In the genomic region with DNA sequence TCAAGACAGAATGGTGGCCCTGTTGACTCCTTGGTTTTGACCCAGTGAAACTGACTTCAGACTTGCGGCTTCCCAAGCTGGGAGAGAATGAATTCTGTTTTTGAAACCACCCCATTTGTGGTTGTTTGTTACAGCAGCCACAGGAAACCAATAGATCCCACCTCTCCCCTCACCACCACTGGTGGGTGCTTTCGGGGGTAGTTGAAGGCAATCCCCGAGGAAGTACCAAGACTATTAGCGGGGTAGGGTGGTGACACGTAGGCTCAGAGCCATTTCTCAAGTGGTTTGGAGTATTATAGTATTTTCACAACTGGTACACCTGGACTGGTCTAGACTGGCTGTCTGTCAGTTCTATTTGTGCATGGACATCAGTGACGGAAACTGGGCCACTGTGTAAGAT, we compare ENCODE assay signal across 12 cellular contexts.
A peak's percentile ranks its signal among the peaks of the same experiment; 100 is the strongest.
DNase-seq lines count a peak whose midpoint lies in the region; ATAC-seq and FAIRE-seq lines count a peak whose summit lies in the region.
"Had no signal": no experiment of that assay in that cellular context is flagged by ENCODE, and none has a peak within 500 bp of the region (broad histone marks: within the 10 kb centered on the region; RNA-seq: fewer than 3 reads in every experiment).

No MANE protein-coding gene starts in this region.

- H3K9me3 Mint-ChIP-seq in activated T-cell treated with anti-CD3 and anti-CD28 coated beads, Interleukin-2, amount 50 U/mL, for 24 hours, result peaks cover 13% of the 10 kb centered on the region
- H3K9me3 Mint-ChIP-seq in activated CD4-positive, alpha-beta memory T cell treated with anti-CD3 and anti-CD28 coated beads for 36 hours, result peaks cover 15% of the 10 kb centered on the region
- peaks cover 3% of the 10 kb centered on the region for H3K9me3 Mint-ChIP-seq in stimulated activated memory B cell treated with anti-CD40 and anti-IgM and Interleukin-4, amounts not matched to agents 10 μg/mL and 1 μg/mL and 100 μg/mL, for 72 hours

- H3K27ac ChIP-seq in trophoblast cell (ENCODE audit: low read depth, low read length), result no peak overlapping the region
- H3K27ac ChIP-seq: A549, stomach had no signal

- H2AK5ac ChIP-seq in trophoblast cell (ENCODE audit: low read length), result no peak overlapping the region

- no peak for FAIRE-seq in RCC 7860 (lab: Jason Lieb, UNC)
- FAIRE-seq: A549, K562 had no signal

- no peak overlapping the region for H2BK12ac ChIP-seq in trophoblast cell (ENCODE audit: low read length)

- no peaks in the 10 kb centered on the region for H3K4me1 ChIP-seq in trophoblast cell (ENCODE audit: control insufficient read depth in 1 of 2, insufficient read depth in 2 of 2, low read length in 2 of 2)
- H3K4me1 ChIP-seq: A549, stomach had no signal

- H2BK120ac ChIP-seq in trophoblast cell (ENCODE audit: insufficient read depth, low read length, poor library complexity), result no peak overlapping the region

- peaks cover 45% of the 10 kb centered on the region for H3K4me1 Mint-ChIP-seq in activated T-cell treated with anti-CD3 and anti-CD28 coated beads, Interleukin-2, amount 50 U/mL, for 24 hours (ENCODE audit: low read depth)
- H3K4me1 Mint-ChIP-seq in activated CD4-positive, alpha-beta memory T cell treated with anti-CD3 and anti-CD28 coated beads for 36 hours (ENCODE audit: low read depth), result peaks cover 56% of the 10 kb centered on the region
- H3K4me1 Mint-ChIP-seq in stimulated activated memory B cell treated with anti-CD40 and anti-IgM and Interleukin-4, amounts not matched to agents 10 μg/mL and 1 μg/mL and 100 μg/mL, for 72 hours, result peaks cover 42% of the 10 kb centered on the region

- no peak overlapping the region for H3K4me2 ChIP-seq in trophoblast cell (ENCODE audit: low read length)
- H3K4me2 ChIP-seq: A549 had no signal

- no peak overlapping the region for H2AFZ ChIP-seq in trophoblast cell (ENCODE audit: insufficient read depth, low read length, poor library complexity)

- no peak overlapping the region for H3K18ac ChIP-seq in trophoblast cell (ENCODE audit: low read length)

- intact Hi-C loops in activated CD4-positive, alpha-beta memory T cell treated with anti-CD3 and anti-CD28 coated beads for 36 hours (cut with micrococcal nuclease), result loop anchor here (2.0 to 5.0 kb wide), 3 partner anchors 13 to 191 kb away; a partner anchor contains a TSS
- intact Hi-C loops in Right ventricle myocardium inferior (cut with DNase I), result no loop called here

- no peaks in the 10 kb centered on the region for H3K79me1 ChIP-seq in trophoblast cell (ENCODE audit: low read length)

- H4K8ac ChIP-seq in trophoblast cell (ENCODE audit: low read depth, low read length), result no peak overlapping the region

- ATAC-seq in HG02798 (IDR thresholded peaks at IDR 0.05; ENCODE audit: poor library complexity, unreplicated experiment), result peak; percentile 64
- ATAC-seq in stimulated activated memory B cell treated with anti-CD40 and anti-IgM and Interleukin-4, amounts not matched to agents 10 μg/mL and 1 μg/mL and 100 μg/mL, for 72 hours, result peak; percentile 74
- no peak for ATAC-seq in Right ventricle myocardium inferior
- ATAC-seq: A549, K562, Panc1 had no signal

- no peak overlapping the region for H2BK5ac ChIP-seq in trophoblast cell (ENCODE audit: low read depth, low read length, poor library complexity)

- no peak for DNase-seq in activated T-cell treated with anti-CD3 and anti-CD28 coated beads, Interleukin-2, amount 50 U/mL, for 24 hours
- no peak for DNase-seq in activated T-cell treated with anti-CD3 and anti-CD28 coated beads, Interleukin-2, amount 50 U/mL, for 1 hour
- peak; percentile 56 for DNase-seq in activated CD4-positive, alpha-beta memory T cell treated with anti-CD3 and anti-CD28 coated beads for 36 hours
- DNase-seq in RCC 7860 (ENCODE audit: low spot score) (no peak), trophoblast cell (no peak), Right ventricle myocardium inferior (ENCODE audit: missing footprints) (no peak)
- DNase-seq: stomach had no signal

- no CpG with 5 or more reads among the region's 6 CpGs for WGBS in trophoblast cell (ENCODE audit: extremely low coverage, insufficient coverage, insufficient read length)

- CTCF ChIA-PET in activated CD4-positive, alpha-beta memory T cell treated with anti-CD3 and anti-CD28 coated beads for 36 hours (lab: Charles Lee), result interaction anchor here (0.9 to 1.4 kb wide), 4 partner anchors 48 to 144 kb away, joined by 3 to 5 read pairs (median 3); no protein-coding TSS in a partner anchor

- H3K36me3 Mint-ChIP-seq in activated T-cell treated with anti-CD3 and anti-CD28 coated beads, Interleukin-2, amount 50 U/mL, for 24 hours (ENCODE audit: low read depth), result no peaks in the 10 kb centered on the region
- H3K36me3 Mint-ChIP-seq in activated CD4-positive, alpha-beta memory T cell treated with anti-CD3 and anti-CD28 coated beads for 36 hours, result peaks cover 9% of the 10 kb centered on the region
- H3K36me3 Mint-ChIP-seq in stimulated activated memory B cell treated with anti-CD40 and anti-IgM and Interleukin-4, amounts not matched to agents 10 μg/mL and 1 μg/mL and 100 μg/mL, for 72 hours, result peaks cover 6% of the 10 kb centered on the region

- POLR2A ChIA-PET in activated CD4-positive, alpha-beta memory T cell treated with anti-CD3 and anti-CD28 coated beads for 36 hours (lab: Charles Lee), result interaction anchor here (0.7 to 2.3 kb wide), 2 partner anchors 56 to 63 kb away, joined by 3 to 16 read pairs; no protein-coding TSS in a partner anchor

- no peak overlapping the region for H4K12ac ChIP-seq in trophoblast cell (ENCODE audit: low read depth, low read length)

- no peaks in the 10 kb centered on the region for H3K9me3 ChIP-seq in trophoblast cell (ENCODE audit: insufficient read depth, low read depth, low read length)
- H3K9me3 ChIP-seq: A549, stomach had no signal

- no peak overlapping the region for H3K23ac ChIP-seq in trophoblast cell (ENCODE audit: low read length)

- no peak overlapping the region for H3K4me3 Mint-ChIP-seq in activated T-cell treated with anti-CD3 and anti-CD28 coated beads, Interleukin-2, amount 50 U/mL, for 24 hours
- H3K4me3 Mint-ChIP-seq in activated CD4-positive, alpha-beta memory T cell treated with anti-CD3 and anti-CD28 coated beads for 36 hours, result no peak overlapping the region
- H3K4me3 Mint-ChIP-seq in stimulated activated memory B cell treated with anti-CD40 and anti-IgM and Interleukin-4, amounts not matched to agents 10 μg/mL and 1 μg/mL and 100 μg/mL, for 72 hours, result no peak overlapping the region

- H4K91ac ChIP-seq in trophoblast cell (ENCODE audit: low read depth, low read length), result no peak overlapping the region

- no peak overlapping the region for H3K4me3 ChIP-seq in trophoblast cell (ENCODE audit: low read depth, low read length)
- H3K4me3 ChIP-seq: A549, K562, stomach had no signal

- H3K36me3 ChIP-seq in trophoblast cell (ENCODE audit: control insufficient read depth in 1 of 2, insufficient read depth in 2 of 2, low read length in 2 of 2), result no peaks in the 10 kb centered on the region
- H3K36me3 ChIP-seq: stomach had no signal

- no peak overlapping the region for H3K14ac ChIP-seq in trophoblast cell (ENCODE audit: low read length)

- H3K9ac ChIP-seq in trophoblast cell (ENCODE audit: low read length), result no peak overlapping the region

- peaks cover 7% of the 10 kb centered on the region for H3K27me3 Mint-ChIP-seq in activated T-cell treated with anti-CD3 and anti-CD28 coated beads, Interleukin-2, amount 50 U/mL, for 24 hours
- H3K27me3 Mint-ChIP-seq in activated CD4-positive, alpha-beta memory T cell treated with anti-CD3 and anti-CD28 coated beads for 36 hours, result no peaks in the 10 kb centered on the region
- H3K27me3 Mint-ChIP-seq in stimulated activated memory B cell treated with anti-CD40 and anti-IgM and Interleukin-4, amounts not matched to agents 10 μg/mL and 1 μg/mL and 100 μg/mL, for 72 hours, result peaks cover 9% of the 10 kb centered on the region

- H3K4ac ChIP-seq in trophoblast cell (ENCODE audit: low read depth, low read length), result no peak overlapping the region

- H3K27ac Mint-ChIP-seq in activated T-cell treated with anti-CD3 and anti-CD28 coated beads, Interleukin-2, amount 50 U/mL, for 24 hours, result peak overlapping the region; percentile 23
- H3K27ac Mint-ChIP-seq in activated CD4-positive, alpha-beta memory T cell treated with anti-CD3 and anti-CD28 coated beads for 36 hours, result peak overlapping the region; percentile 67
- H3K27ac Mint-ChIP-seq in stimulated activated memory B cell treated with anti-CD40 and anti-IgM and Interleukin-4, amounts not matched to agents 10 μg/mL and 1 μg/mL and 100 μg/mL, for 72 hours, result peak overlapping the region; percentile 50

- H3K27me3 ChIP-seq in trophoblast cell (ENCODE audit: insufficient read depth, low read length), result no peaks in the 10 kb centered on the region
- H3K27me3 ChIP-seq: stomach had no signal

- no peaks in the 10 kb centered on the region for H3K79me2 ChIP-seq in trophoblast cell (ENCODE audit: control insufficient read depth, insufficient read depth, low read length, poor library complexity)
